In the genomic region with DNA sequence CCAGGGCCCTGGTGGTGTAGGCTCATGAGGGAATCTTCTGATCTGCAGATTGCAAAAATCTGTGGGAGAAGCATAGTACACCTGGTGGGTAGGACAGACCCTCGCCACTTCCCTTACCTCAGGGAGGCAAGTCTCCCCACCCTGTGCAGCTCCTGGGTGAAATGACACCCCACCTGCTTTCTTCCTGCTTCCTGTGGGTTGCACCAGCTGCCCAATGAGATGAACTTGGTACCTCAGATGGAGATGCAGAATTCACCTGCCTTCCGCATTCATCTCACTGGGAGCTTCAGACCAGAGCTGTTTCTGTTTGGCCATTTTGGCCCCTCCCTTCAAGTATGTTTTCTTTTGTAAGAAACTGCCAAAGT, we compare ENCODE assay signal across 11 cellular contexts. TPM values are rescaled to one million over a fixed set of nuclear protein-coding genes. Genes with fewer than 3 reads are reported as not detected.
DNase-seq lines count a peak whose midpoint lies in the region; ATAC-seq, FAIRE-seq and TF ChIP-seq lines count a peak whose summit lies in the region.
"Had no signal": no experiment of that assay in that cellular context is flagged by ENCODE, and none has a peak within 500 bp of the region (broad histone marks: within the 10 kb centered on the region; RNA-seq: fewer than 3 reads in every experiment).

No MANE protein-coding gene starts in this region.

- peak; percentile 28 for ATAC-seq in GM19452 (IDR thresholded peaks at IDR 0.05; ENCODE audit: unreplicated experiment)
- ATAC-seq in PC-3 = no peak

- no peak for FAIRE-seq in endothelial cell of umbilical vein (lab: Jason Lieb, UNC)
- FAIRE-seq: endometrium had no signal

- WGBS in prostate gland = 95% methylated on average over 2 of the region's 2 CpGs

- no peak overlapping the region for H3K9ac ChIP-seq in PC-3 (ENCODE audit: low read length)
- no peak overlapping the region for H3K9ac ChIP-seq in endothelial cell of umbilical vein (replicated peaks; ENCODE audit: extremely low read depth, insufficient read depth, low read length)

- H3K9me3 ChIP-seq in PC-3 (ENCODE audit: low read length) (no peaks in the 10 kb centered on the region), endothelial cell of umbilical vein (replicated peaks; ENCODE audit: control insufficient read depth, insufficient read depth, low read length) (no peaks in the 10 kb centered on the region), prostate gland (no peaks in the 10 kb centered on the region)

- H3K9me1 ChIP-seq in endothelial cell of umbilical vein (replicated peaks; ENCODE audit: control insufficient read depth, extremely low read depth, insufficient read depth, low read length) = no peaks in the 10 kb centered on the region

- no peaks in the 10 kb centered on the region for H3F3A ChIP-seq in PC-3 (ENCODE audit: low read length, unreplicated experiment)

- H3K79me2 ChIP-seq in ACC112 (ENCODE audit: control insufficient read depth, insufficient read depth, low read length, unreplicated experiment) (no peaks in the 10 kb centered on the region), PC-3 (ENCODE audit: low read length) (no peaks in the 10 kb centered on the region), endothelial cell of umbilical vein (ENCODE audit: control insufficient read depth, insufficient read depth, low read length) (no peaks in the 10 kb centered on the region)

- CTCF ChIA-PET in PC-3 (lab: Charles Lee) (no interaction called here), endothelial cell of umbilical vein (lab: Charles Lee) (interaction anchor here (0.6 to 2.5 kb wide), 6 partner anchors 9 to 76 kb away, joined by 3 to 8 read pairs (median 4); no protein-coding TSS in a partner anchor)

- no TSS peak for BruUV-seq in PC-3 (replicated peaks; lab: Mats Ljungman, UMichigan)
- no TSS peak for BruUV-seq in endothelial cell of umbilical vein (replicated peaks; lab: Mats Ljungman, UMichigan)

- no peak for TF ChIP-seq POLR2A in endothelial cell of umbilical vein (IDR thresholded peaks at IDR 0.05; ENCODE audit: low read depth, low read length)
- no peak for TF ChIP-seq POLR2A in prostate gland (IDR thresholded peaks at IDR 0.05)

- no peak for TF ChIP-seq CTCF in PC-3 (conservative IDR thresholded peaks at IDR 0.05; ENCODE audit: low read depth, low read length)
- no peak for TF ChIP-seq CTCF in endothelial cell of umbilical vein (IDR thresholded peaks at IDR 0.05; ENCODE audit: extremely low read depth in 1 of 2, insufficient read depth in 1 of 2, low read depth in 1 of 2, low read length in 2 of 2)
- TF ChIP-seq CTCF in prostate gland (IDR thresholded peaks at IDR 0.05) = no peak

- peaks cover 15% of the 10 kb centered on the region for H3K4me1 ChIP-seq in ACC112 (ENCODE audit: control insufficient read depth, insufficient read depth, low read length, unreplicated experiment)
- H3K4me1 ChIP-seq in PC-3 (ENCODE audit: insufficient read depth, low read length) = peaks cover 18% of the 10 kb centered on the region
- peaks cover 14% of the 10 kb centered on the region for H3K4me1 ChIP-seq in endothelial cell of umbilical vein (ENCODE audit: control insufficient read depth, extremely low read depth, insufficient read depth, low read length)
- no peaks in the 10 kb centered on the region for H3K4me1 ChIP-seq in prostate gland (replicated peaks)

- intact Hi-C loops in PC-3 (cut with micrococcal nuclease) = no loop called here
- intact Hi-C loops in endothelial cell of umbilical vein (cut with micrococcal nuclease) = no loop called here
- intact Hi-C loops in prostate gland (cut with DNase I) = no loop called here
- intact Hi-C loops in head of caudate nucleus (cut with DNase I) = no loop called here

- H3K4me2 ChIP-seq in PC-3 (ENCODE audit: low read length) = peak overlapping the region; percentile 49
- H3K4me2 ChIP-seq in endothelial cell of umbilical vein (ENCODE audit: insufficient read depth, low read length) = no peak overlapping the region

- H3K4me3 ChIP-seq in ACC112 (ENCODE audit: low read depth, low read length) = peak overlapping the region; percentile 7; the same call in 1 of the 2 replicates
- H3K4me3 ChIP-seq in PC-3 (ENCODE audit: low read length) = no peak overlapping the region; the same call in 1 of the 2 replicates
- no peak overlapping the region for H3K4me3 ChIP-seq in endothelial cell of umbilical vein (replicated peaks in 1 of 3; ENCODE audit: insufficient read depth in 1 of 3, low read depth in 1 of 3, low read length in 3 of 3)
- no peak overlapping the region for H3K4me3 ChIP-seq in prostate gland

- dilution Hi-C loops in endothelial cell of umbilical vein (cut with MboI; ENCODE audit: extremely low pct_ligation_motif_present, low sequenced_read_pairs) = no loop called here

- no peaks in the 10 kb centered on the region for H3K36me3 ChIP-seq in ACC112 (ENCODE audit: insufficient read depth, low read length)
- H3K36me3 ChIP-seq in PC-3 (ENCODE audit: low read depth, low read length) = no peaks in the 10 kb centered on the region
- H3K36me3 ChIP-seq in endothelial cell of umbilical vein (ENCODE audit: control insufficient read depth in 2 of 2, extremely low read depth in 1 of 2, insufficient read depth in 2 of 2, low read length in 2 of 2) = no peaks in the 10 kb centered on the region
- no peaks in the 10 kb centered on the region for H3K36me3 ChIP-seq in prostate gland

- H2AFZ ChIP-seq in ACC112 (ENCODE audit: low read length, unreplicated experiment) = no peak overlapping the region
- 0 out of 2 replicates have a peak overlapping the region, but pooled peaks have one; percentile 42 for H2AFZ ChIP-seq in PC-3 (ENCODE audit: low read length)
- H2AFZ ChIP-seq in endothelial cell of umbilical vein (ENCODE audit: low read depth, low read length) = peak overlapping the region; percentile 79

- H3K27ac ChIP-seq in ACC112 (ENCODE audit: low read depth, low read length) (no peak overlapping the region), PC-3 (ENCODE audit: low read length) (peak overlapping the region; percentile 66), endothelial cell of umbilical vein (ENCODE audit: insufficient read depth, low read depth, low read length) (no peak overlapping the region), prostate gland (no peak overlapping the region)

- POLR2A ChIA-PET in PC-3 (lab: Charles Lee; ENCODE audit: unreplicated experiment) = no interaction called here
- POLR2A ChIA-PET in endothelial cell of umbilical vein (lab: Charles Lee) = no interaction called here

- H3K27me3 ChIP-seq in ACC112 (ENCODE audit: insufficient read depth, low read length) (no peaks in the 10 kb centered on the region), PC-3 (ENCODE audit: low read length) (no peaks in the 10 kb centered on the region), endothelial cell of umbilical vein (ENCODE audit: control insufficient read depth in 2 of 2, insufficient read depth in 2 of 2, low read length in 2 of 2) (no peaks in the 10 kb centered on the region), prostate gland (replicated peaks; ENCODE audit: insufficient read depth) (no peaks in the 10 kb centered on the region)

- no peaks in the 10 kb centered on the region for H4K20me1 ChIP-seq in PC-3 (ENCODE audit: low read length)
- H4K20me1 ChIP-seq in endothelial cell of umbilical vein (replicated peaks; ENCODE audit: control insufficient read depth, extremely low read depth, insufficient read depth, low read length) = no peaks in the 10 kb centered on the region

- DNase-seq in PC-3 (no peak), endothelial cell of umbilical vein (ENCODE audit: low read depth, low spot score) (no peak), prostate gland (ENCODE audit: low spot score) (no peak), head of caudate nucleus (no peak), NCI-H1105 treated with DMSO at 0.1 percent for 48 hours (lab: John Stamatoyannopoulos, UW) (no peak)
- no peak for DNase-seq in activated CD4-positive, CD25-positive, alpha-beta regulatory T cell treated with anti-CD3 and anti-CD28 coated beads, Interleukin-2, amount 50 U/mL, for 72 hours

- H3K9me2 ChIP-seq in PC-3 (replicated peaks; ENCODE audit: low read length) = no peaks in the 10 kb centered on the region

TF ChIP-seq in endothelial cell of umbilical vein, 7 proteins besides CTCF, POLR2A, EP300 and RAD21:
- TF ChIP-seq POLR2AphosphoS5 (IDR thresholded peaks at IDR 0.05; ENCODE audit: insufficient read depth, low read depth, low read length) (no peak), MYC (IDR thresholded peaks at IDR 0.05; ENCODE audit: low read depth, low read length) (no peak), MAX (IDR thresholded peaks at IDR 0.05; ENCODE audit: insufficient read depth, insufficient read length) (no peak)

RNA-seq across cellular contexts. Expression of gene CLEC2D, which starts 4.7 kb away (rescaled TPM):
- total RNA-seq in PC-3 (2014; rRNA removed) (2.9 and 3.3 TPM in 2 replicates), endothelial cell of umbilical vein (4.1 and 6.5 TPM in 2 replicates), prostate gland (10 to 100 TPM in 1 of 2 donors, 1 to 10 TPM in 1; 4.1 to 19.9 TPM)
- 1.4 and 1.8 TPM in 2 replicates for polyA plus RNA-seq in endothelial cell of umbilical vein
- 0.63 and 0.75 TPM in 2 replicates for polyA plus RNA-seq in endothelial cell of umbilical vein (2011; cell fraction: cytosol; rRNA removed)
- polyA plus RNA-seq in endothelial cell of umbilical vein (2011; cell fraction: nucleus; rRNA removed) = 17.7 and 18.0 TPM in 2 replicates
- 1.1 and 1.2 TPM in 2 replicates for polyA plus RNA-seq in endothelial cell of umbilical vein (2012)
- polyA minus RNA-seq in endothelial cell of umbilical vein = 2.1 and 3.7 TPM in 2 replicates
- 0.61 TPM for polyA minus RNA-seq in endothelial cell of umbilical vein (2011; cell fraction: cytosol; rRNA and poly(A)+ RNA removed)
- polyA minus RNA-seq in endothelial cell of umbilical vein (2011; cell fraction: nucleus; rRNA and poly(A)+ RNA removed) = 7.1 and 7.4 TPM in 2 replicates

RNA-seq across cellular contexts. Expression of gene CLECL1, which starts 58.7 kb away (rescaled TPM):
- total RNA-seq in PC-3 (2014; rRNA removed) (not detected in 2 replicates), endothelial cell of umbilical vein (not detected in 2 replicates), prostate gland (not detected)
- polyA plus RNA-seq in endothelial cell of umbilical vein = not detected in 2 replicates
- not detected in 2 replicates for polyA plus RNA-seq in endothelial cell of umbilical vein (2011; cell fraction: cytosol; rRNA removed)
- polyA plus RNA-seq in endothelial cell of umbilical vein (2011; cell fraction: nucleus; rRNA removed) = not detected in 2 replicates
- polyA plus RNA-seq in endothelial cell of umbilical vein (2012) = not detected in 2 replicates
- not detected in 2 replicates for polyA minus RNA-seq in endothelial cell of umbilical vein
- not detected for polyA minus RNA-seq in endothelial cell of umbilical vein (2011; cell fraction: cytosol; rRNA and poly(A)+ RNA removed)
- not detected in 2 replicates for polyA minus RNA-seq in endothelial cell of umbilical vein (2011; cell fraction: nucleus; rRNA and poly(A)+ RNA removed)
- total RNA-seq: neural crest cell, temporal lobe had no signal
